12 cellular contexts compared by ENCODE assay signal in genomic region chr6:37324131-37325033, GRCh38. TPM values are rescaled to one million over a fixed set of nuclear protein-coding genes. Genes with fewer than 3 reads are reported as not detected.
DNase-seq lines count a peak whose midpoint lies in the region; ATAC-seq, FAIRE-seq and TF ChIP-seq lines count a peak whose summit lies in the region.
"Had no signal": no experiment of that assay in that cellular context is flagged by ENCODE, and none has a peak within 500 bp of the region (broad histone marks: within the 10 kb centered on the region; RNA-seq: fewer than 3 reads in every experiment).

No MANE protein-coding gene starts in this region.

- intact Hi-C loops in vagina (cut with DNase I) = no loop called here

- H3K4me1 ChIP-seq in keratinocyte (ENCODE audit: control insufficient read depth, extremely low read depth, insufficient read depth, low read length) (peaks cover 12% of the 10 kb centered on the region), vagina (peaks cover 13% of the 10 kb centered on the region)

- no peak overlapping the region for H2AFZ ChIP-seq in keratinocyte (ENCODE audit: control insufficient read depth, low read length)

- peak; percentile 97 for ATAC-seq in activated T-helper 17 cell treated with anti-CD3 and anti-CD28 coated beads, Interleukin-2, amount 50 U/mL, for 72 hours (replicated peaks)
- ATAC-seq in GM21528 (IDR thresholded peaks at IDR 0.05; ENCODE audit: low FRiP score, unreplicated experiment) = no peak

- no peak for TF ChIP-seq POLR2A in vagina (IDR thresholded peaks at IDR 0.05)

- no peaks in the 10 kb centered on the region for H3K27me3 Mint-ChIP-seq in activated T-helper 17 cell treated with anti-CD3 and anti-CD28 coated beads, Interleukin-2, amount 50 U/mL, for 72 hours

- H3K27me3 ChIP-seq in AG04450 (ENCODE audit: control insufficient read depth, insufficient read depth, low read length) (no peaks in the 10 kb centered on the region), keratinocyte (ENCODE audit: control insufficient read depth, extremely low read depth, insufficient read depth, low read length) (no peaks in the 10 kb centered on the region), vagina (no peaks in the 10 kb centered on the region)

- H4K20me1 ChIP-seq in keratinocyte (ENCODE audit: control insufficient read depth, extremely low read depth, insufficient read depth, low read length) = no peaks in the 10 kb centered on the region

- no peaks in the 10 kb centered on the region for H3K79me2 ChIP-seq in keratinocyte (ENCODE audit: control insufficient read depth, insufficient read depth, low read length)

- TF ChIP-seq CTCF in AG04450 (IDR thresholded peaks at IDR 0.05; ENCODE audit: low read depth, low read length) = no peak
- TF ChIP-seq CTCF in keratinocyte (optimal IDR thresholded peaks at IDR 0.05 in 1 of 3, IDR thresholded peaks at IDR 0.05 in 1 of 3, conservative IDR thresholded peaks at IDR 0.05 in 1 of 3; ENCODE audit: extremely low read depth in 1 of 3, insufficient read depth in 2 of 3, low read length in 3 of 3) = no peak
- TF ChIP-seq CTCF in vagina (IDR thresholded peaks at IDR 0.05) = no peak

- H3K9me3 Mint-ChIP-seq in activated T-helper 17 cell treated with anti-CD3 and anti-CD28 coated beads, Interleukin-2, amount 50 U/mL, for 72 hours = no peaks in the 10 kb centered on the region

- POLR2A ChIA-PET in AG04450 (lab: Yijun Ruan, JAX) = interaction anchor here (0.6 kb wide), 1 partner anchor 30 kb away, joined by 4 read pairs; no protein-coding TSS in a partner anchor

- H3K4me1 Mint-ChIP-seq in activated T-helper 17 cell treated with anti-CD3 and anti-CD28 coated beads, Interleukin-2, amount 50 U/mL, for 72 hours = peaks cover 5% of the 10 kb centered on the region

- no peak overlapping the region for H3K9ac ChIP-seq in keratinocyte (ENCODE audit: control insufficient read depth, extremely low read depth, insufficient read depth, low read length)

- peak overlapping the region; percentile 21 for H3K27ac ChIP-seq in AG04450 (ENCODE audit: low read depth, low read length)
- no peak overlapping the region for H3K27ac ChIP-seq in keratinocyte (ENCODE audit: control insufficient read depth, insufficient read depth, low read length)
- H3K27ac ChIP-seq in vagina = no peak overlapping the region
- H3K27ac ChIP-seq: skin epidermis had no signal

- CTCF ChIA-PET in AG04450 (lab: Charles Lee) = interaction anchor here (0.6 to 2.2 kb wide), 23 partner anchors 9 to 818 kb away, joined by 3 to 34 read pairs (median 6); partner anchors contain the start of gene CMTR1

- H3K9me3 ChIP-seq in AG04450 (ENCODE audit: control insufficient read depth, insufficient read depth, low read length) = no peaks in the 10 kb centered on the region
- no peaks in the 10 kb centered on the region for H3K9me3 ChIP-seq in keratinocyte (ENCODE audit: control insufficient read depth, low read depth, low read length)
- no peaks in the 10 kb centered on the region for H3K9me3 ChIP-seq in vagina

- H3K9me1 ChIP-seq in keratinocyte (ENCODE audit: control insufficient read depth, extremely low read depth, insufficient read depth, low read length) = no peaks in the 10 kb centered on the region

- H3K36me3 ChIP-seq in keratinocyte (ENCODE audit: control insufficient read depth in 2 of 2, extremely low read depth in 1 of 2, insufficient read depth in 2 of 2, low read length in 2 of 2) = peaks cover 6 to 7% of the 10 kb centered on the region in 2 experiments
- no peaks in the 10 kb centered on the region for H3K36me3 ChIP-seq in vagina

- H3K36me3 Mint-ChIP-seq in activated T-helper 17 cell treated with anti-CD3 and anti-CD28 coated beads, Interleukin-2, amount 50 U/mL, for 72 hours (ENCODE audit: low read depth) = peaks cover 25% of the 10 kb centered on the region

- DNase-seq in AG04450 (ENCODE audit: low read depth, low spot score) = no peak
- DNase-seq in HPDE6-E6E7 (ENCODE audit: extremely low spot score) = peak; percentile 36
- peak; percentile 19 for DNase-seq in keratinocyte (ENCODE audit: low read depth, low spot score)
- DNase-seq in vagina (ENCODE audit: extremely low spot score in 2 of 2) = no peak
- DNase-seq in NCI-H2029 treated with DMSO at 0.1 percent for 48 hours (lab: John Stamatoyannopoulos, UW) = no peak
- no peak for DNase-seq in amniotic stem cell (lab: John Stamatoyannopoulos, UW)
- DNase-seq: NCI-H1436 treated with DMSO at 0.1 percent for 48 hours had no signal

- no peak overlapping the region for H3K4me2 ChIP-seq in keratinocyte (ENCODE audit: control insufficient read depth, extremely low read depth, insufficient read depth, low read depth, low read length)

- H3K27ac Mint-ChIP-seq in activated T-helper 17 cell treated with anti-CD3 and anti-CD28 coated beads, Interleukin-2, amount 50 U/mL, for 72 hours = peak overlapping the region; percentile 60

- no peak for FAIRE-seq in keratinocyte (lab: Jason Lieb, UNC)
- FAIRE-seq: D721Med, GM19239 had no signal

- H3K4me3 ChIP-seq in AG04450 (ENCODE audit: low read depth, low read length) (no peak overlapping the region), keratinocyte (ENCODE audit: control insufficient read depth in 2 of 3, extremely low read depth in 1 of 3, insufficient read depth in 2 of 3, low read depth in 1 of 3, low read length in 3 of 3) (no peak overlapping the region), vagina (no peak overlapping the region)
- H3K4me3 ChIP-seq: skin epidermis had no signal

- no peak overlapping the region for H3K4me3 Mint-ChIP-seq in activated T-helper 17 cell treated with anti-CD3 and anti-CD28 coated beads, Interleukin-2, amount 50 U/mL, for 72 hours

- dilution Hi-C loops in keratinocyte (cut with MboI; ENCODE audit: extremely low pct_ligation_motif_present, low sequenced_read_pairs) = no loop called here

RNA-seq across cellular contexts. Expression of gene RNF8, which starts 29.4 kb away (rescaled TPM):
- polyA plus RNA-seq in AG04450 (2011; rRNA removed) (20.1 and 26.3 TPM in 2 replicates), keratinocyte (25.3 to 34.5 TPM (median 25.7 TPM) in 3 replicates)
- 10.2 and 11.7 TPM in 2 replicates for polyA minus RNA-seq in AG04450 (2011; rRNA and poly(A)+ RNA removed)
- total RNA-seq in activated T-helper 17 cell treated with anti-CD3 and anti-CD28 coated beads, Interleukin-2, amount 50 U/mL, for 72 hours = 10 to 100 TPM; 23.0 to 30.3 TPM
- 61.4 TPM for polyA plus RNA-seq in keratinocyte (2011; ENCODE audit: low read depth)
- polyA plus RNA-seq in keratinocyte (2011; cell fraction: cytosol; rRNA removed) = 28.9 and 34.6 TPM in 2 replicates
- polyA plus RNA-seq in keratinocyte (2011; cell fraction: nucleus; rRNA removed) = 34.2 and 39.3 TPM in 2 replicates
- 18.6 and 24.8 TPM in 2 replicates for polyA plus RNA-seq in keratinocyte (2012; ENCODE audit: low replicate concordance)
- 8.4 to 16.4 TPM (median 12.7 TPM) in 3 replicates for polyA minus RNA-seq in keratinocyte
- 17.3 TPM for polyA minus RNA-seq in keratinocyte (2011; cell fraction: cytosol; rRNA and poly(A)+ RNA removed)
- 9.5 and 12.8 TPM in 2 replicates for polyA minus RNA-seq in keratinocyte (2011; cell fraction: nucleus; rRNA and poly(A)+ RNA removed)
- total RNA-seq in vagina = 15.0 TPM

Comparison
In these comparisons a context has a peak if more than half of its experiments do, and no peak if none do; other contexts are left out.
1. DNase-seq: peak in HPDE6-E6E7 (single experiment) and keratinocyte (single experiment); none in AG04450 (single experiment), vagina (0 of 2), NCI-H2029 treated with DMSO at 0.1 percent for 48 hours (single experiment) and amniotic stem cell (single experiment).